1 cellular context compared by ENCODE assay signal in the genomic region with DNA sequence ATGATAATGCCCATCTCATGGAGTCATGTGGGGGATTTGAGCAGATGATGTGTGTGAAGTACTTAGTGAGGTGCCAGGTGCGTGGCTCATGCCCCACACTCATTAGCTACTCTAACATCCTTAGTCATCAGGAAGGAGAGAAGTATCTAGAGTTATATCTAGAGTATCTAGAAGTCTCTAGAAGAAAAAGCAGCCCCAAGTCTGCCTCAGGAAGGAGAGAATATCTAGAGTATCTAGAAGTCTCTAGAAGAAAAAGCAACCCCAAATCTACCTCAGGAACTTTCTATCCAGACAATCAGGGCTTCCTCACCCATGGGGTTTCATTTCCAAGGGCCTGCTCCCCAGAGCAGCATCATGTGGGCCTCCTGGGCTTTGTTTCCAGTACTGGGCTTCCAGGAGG.
TF ChIP-seq lines count a peak whose summit lies in the region.

No MANE protein-coding gene starts in this region.

TF ChIP-seq in HepG2, 621 proteins besides CTCF, POLR2A, EP300 and RAD21:
- TF ChIP-seq SOX13 (IDR thresholded peaks at IDR 0.05), result no peak
- no peak for TF ChIP-seq SOX13 (CRISPR knock-in tag; conservative IDR thresholded peaks at IDR 0.05 in 1 of 2, IDR thresholded peaks at IDR 0.05 in 1 of 2)
- TF ChIP-seq FOXJ3 (CRISPR knock-in tag; IDR thresholded peaks at IDR 0.05; ENCODE audit: borderline replicate concordance), result no peak
- no peak for TF ChIP-seq SATB2 (CRISPR knock-in tag; IDR thresholded peaks at IDR 0.05)
- TF ChIP-seq ZNF121 (CRISPR knock-in tag; IDR thresholded peaks at IDR 0.05), result no peak
- TF ChIP-seq, protein P1, sequence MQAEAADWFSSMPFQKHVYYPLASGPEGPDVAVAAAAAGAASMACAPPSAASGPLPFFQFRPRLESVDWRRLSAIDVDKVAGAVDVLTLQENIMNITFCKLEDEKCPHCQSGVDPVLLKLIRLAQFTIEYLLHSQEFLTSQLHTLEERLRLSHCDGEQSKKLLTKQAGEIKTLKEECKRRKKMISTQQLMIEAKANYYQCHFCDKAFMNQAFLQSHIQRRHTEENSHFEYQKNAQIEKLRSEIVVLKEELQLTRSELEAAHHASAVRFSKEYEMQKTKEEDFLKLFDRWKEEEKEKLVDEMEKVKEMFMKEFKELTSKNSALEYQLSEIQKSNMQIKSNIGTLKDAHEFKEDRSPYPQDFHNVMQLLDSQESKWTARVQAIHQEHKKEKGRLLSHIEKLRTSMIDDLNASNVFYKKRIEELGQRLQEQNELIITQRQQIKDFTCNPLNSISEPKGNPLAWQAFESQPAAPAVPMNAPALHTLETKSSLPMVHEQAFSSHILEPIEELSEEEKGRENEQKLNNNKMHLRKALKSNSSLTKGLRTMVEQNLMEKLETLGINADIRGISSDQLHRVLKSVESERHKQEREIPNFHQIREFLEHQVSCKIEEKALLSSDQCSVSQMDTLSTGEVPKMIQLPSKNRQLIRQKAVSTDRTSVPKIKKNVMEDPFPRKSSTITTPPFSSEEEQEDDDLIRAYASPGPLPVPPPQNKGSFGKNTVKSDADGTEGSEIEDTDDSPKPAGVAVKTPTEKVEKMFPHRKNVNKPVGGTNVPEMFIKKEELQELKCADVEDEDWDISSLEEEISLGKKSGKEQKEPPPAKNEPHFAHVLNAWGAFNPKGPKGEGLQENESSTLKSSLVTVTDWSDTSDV (CRISPR knock-in tag; IDR thresholded peaks at IDR 0.05), result no peak
- TF ChIP-seq RBFOX2 (IDR thresholded peaks at IDR 0.05; ENCODE audit: low read depth, low read length), result no peak
- TF ChIP-seq, protein P2, sequence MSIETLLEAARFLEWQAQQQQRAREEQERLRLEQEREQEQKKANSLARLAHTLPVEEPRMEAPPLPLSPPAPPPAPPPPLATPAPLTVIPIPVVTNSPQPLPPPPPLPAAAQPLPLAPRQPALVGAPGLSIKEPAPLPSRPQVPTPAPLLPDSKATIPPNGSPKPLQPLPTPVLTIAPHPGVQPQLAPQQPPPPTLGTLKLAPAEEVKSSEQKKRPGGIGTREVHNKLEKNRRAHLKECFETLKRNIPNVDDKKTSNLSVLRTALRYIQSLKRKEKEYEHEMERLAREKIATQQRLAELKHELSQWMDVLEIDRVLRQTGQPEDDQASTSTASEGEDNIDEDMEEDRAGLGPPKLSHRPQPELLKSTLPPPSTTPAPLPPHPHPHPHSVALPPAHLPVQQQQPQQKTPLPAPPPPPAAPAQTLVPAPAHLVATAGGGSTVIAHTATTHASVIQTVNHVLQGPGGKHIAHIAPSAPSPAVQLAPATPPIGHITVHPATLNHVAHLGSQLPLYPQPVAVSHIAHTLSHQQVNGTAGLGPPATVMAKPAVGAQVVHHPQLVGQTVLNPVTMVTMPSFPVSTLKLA (IDR thresholded peaks at IDR 0.05), result no peak
- TF ChIP-seq ZNF589 (CRISPR knock-in tag; conservative IDR thresholded peaks at IDR 0.05), result no peak
- TF ChIP-seq, protein P3, sequence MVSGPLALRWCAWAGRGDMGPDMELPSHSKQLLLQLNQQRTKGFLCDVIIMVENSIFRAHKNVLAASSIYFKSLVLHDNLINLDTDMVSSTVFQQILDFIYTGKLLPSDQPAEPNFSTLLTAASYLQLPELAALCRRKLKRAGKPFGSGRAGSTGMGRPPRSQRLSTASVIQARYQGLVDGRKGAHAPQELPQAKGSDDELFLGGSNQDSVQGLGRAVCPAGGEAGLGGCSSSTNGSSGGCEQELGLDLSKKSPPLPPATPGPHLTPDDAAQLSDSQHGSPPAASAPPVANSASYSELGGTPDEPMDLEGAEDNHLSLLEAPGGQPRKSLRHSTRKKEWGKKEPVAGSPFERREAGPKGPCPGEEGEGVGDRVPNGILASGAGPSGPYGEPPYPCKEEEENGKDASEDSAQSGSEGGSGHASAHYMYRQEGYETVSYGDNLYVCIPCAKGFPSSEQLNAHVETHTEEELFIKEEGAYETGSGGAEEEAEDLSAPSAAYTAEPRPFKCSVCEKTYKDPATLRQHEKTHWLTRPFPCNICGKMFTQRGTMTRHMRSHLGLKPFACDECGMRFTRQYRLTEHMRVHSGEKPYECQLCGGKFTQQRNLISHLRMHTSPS (CRISPR knock-in tag; IDR thresholded peaks at IDR 0.05; ENCODE audit: low read depth), result no peak
- TF ChIP-seq ZSCAN21 (CRISPR knock-in tag; IDR thresholded peaks at IDR 0.05; ENCODE audit: borderline replicate concordance), result no peak
- TF ChIP-seq ZNF614 (CRISPR knock-in tag; IDR thresholded peaks at IDR 0.05; ENCODE audit: borderline replicate concordance), result no peak
- TF ChIP-seq RBAK (CRISPR knock-in tag; IDR thresholded peaks at IDR 0.05), result no peak
- TF ChIP-seq, protein P4, sequence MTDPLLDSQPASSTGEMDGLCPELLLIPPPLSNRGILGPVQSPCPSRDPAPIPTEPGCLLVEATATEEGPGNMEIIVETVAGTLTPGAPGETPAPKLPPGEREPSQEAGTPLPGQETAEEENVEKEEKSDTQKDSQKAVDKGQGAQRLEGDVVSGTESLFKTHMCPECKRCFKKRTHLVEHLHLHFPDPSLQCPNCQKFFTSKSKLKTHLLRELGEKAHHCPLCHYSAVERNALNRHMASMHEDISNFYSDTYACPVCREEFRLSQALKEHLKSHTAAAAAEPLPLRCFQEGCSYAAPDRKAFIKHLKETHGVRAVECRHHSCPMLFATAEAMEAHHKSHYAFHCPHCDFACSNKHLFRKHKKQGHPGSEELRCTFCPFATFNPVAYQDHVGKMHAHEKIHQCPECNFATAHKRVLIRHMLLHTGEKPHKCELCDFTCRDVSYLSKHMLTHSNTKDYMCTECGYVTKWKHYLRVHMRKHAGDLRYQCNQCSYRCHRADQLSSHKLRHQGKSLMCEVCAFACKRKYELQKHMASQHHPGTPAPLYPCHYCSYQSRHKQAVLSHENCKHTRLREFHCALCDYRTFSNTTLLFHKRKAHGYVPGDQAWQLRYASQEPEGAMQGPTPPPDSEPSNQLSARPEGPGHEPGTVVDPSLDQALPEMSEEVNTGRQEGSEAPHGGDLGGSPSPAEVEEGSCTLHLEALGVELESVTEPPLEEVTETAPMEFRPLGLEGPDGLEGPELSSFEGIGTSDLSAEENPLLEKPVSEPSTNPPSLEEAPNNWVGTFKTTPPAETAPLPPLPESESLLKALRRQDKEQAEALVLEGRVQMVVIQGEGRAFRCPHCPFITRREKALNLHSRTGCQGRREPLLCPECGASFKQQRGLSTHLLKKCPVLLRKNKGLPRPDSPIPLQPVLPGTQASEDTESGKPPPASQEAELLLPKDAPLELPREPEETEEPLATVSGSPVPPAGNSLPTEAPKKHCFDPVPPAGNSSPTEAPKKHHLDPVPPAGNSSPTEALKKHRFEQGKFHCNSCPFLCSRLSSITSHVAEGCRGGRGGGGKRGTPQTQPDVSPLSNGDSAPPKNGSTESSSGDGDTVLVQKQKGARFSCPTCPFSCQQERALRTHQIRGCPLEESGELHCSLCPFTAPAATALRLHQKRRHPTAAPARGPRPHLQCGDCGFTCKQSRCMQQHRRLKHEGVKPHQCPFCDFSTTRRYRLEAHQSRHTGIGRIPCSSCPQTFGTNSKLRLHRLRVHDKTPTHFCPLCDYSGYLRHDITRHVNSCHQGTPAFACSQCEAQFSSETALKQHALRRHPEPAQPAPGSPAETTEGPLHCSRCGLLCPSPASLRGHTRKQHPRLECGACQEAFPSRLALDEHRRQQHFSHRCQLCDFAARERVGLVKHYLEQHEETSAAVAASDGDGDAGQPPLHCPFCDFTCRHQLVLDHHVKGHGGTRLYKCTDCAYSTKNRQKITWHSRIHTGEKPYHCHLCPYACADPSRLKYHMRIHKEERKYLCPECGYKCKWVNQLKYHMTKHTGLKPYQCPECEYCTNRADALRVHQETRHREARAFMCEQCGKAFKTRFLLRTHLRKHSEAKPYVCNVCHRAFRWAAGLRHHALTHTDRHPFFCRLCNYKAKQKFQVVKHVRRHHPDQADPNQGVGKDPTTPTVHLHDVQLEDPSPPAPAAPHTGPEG (CRISPR knock-in tag; IDR thresholded peaks at IDR 0.05), result no peak
- no peak for TF ChIP-seq ZBTB21 (CRISPR knock-in tag; IDR thresholded peaks at IDR 0.05)
- no peak for TF ChIP-seq ARID2 (CRISPR knock-in tag; IDR thresholded peaks at IDR 0.05; ENCODE audit: borderline replicate concordance)
- no peak for TF ChIP-seq MTA1 (CRISPR knock-in tag; IDR thresholded peaks at IDR 0.05; ENCODE audit: borderline replicate concordance)
- TF ChIP-seq ZNF484 (CRISPR knock-in tag; IDR thresholded peaks at IDR 0.05; ENCODE audit: borderline replicate concordance, low read depth), result no peak
- no peak for TF ChIP-seq THYN1 (CRISPR knock-in tag; IDR thresholded peaks at IDR 0.05; ENCODE audit: borderline replicate concordance, low read depth)
